ENCODE assay signal across 11 cellular contexts in the genomic region with DNA sequence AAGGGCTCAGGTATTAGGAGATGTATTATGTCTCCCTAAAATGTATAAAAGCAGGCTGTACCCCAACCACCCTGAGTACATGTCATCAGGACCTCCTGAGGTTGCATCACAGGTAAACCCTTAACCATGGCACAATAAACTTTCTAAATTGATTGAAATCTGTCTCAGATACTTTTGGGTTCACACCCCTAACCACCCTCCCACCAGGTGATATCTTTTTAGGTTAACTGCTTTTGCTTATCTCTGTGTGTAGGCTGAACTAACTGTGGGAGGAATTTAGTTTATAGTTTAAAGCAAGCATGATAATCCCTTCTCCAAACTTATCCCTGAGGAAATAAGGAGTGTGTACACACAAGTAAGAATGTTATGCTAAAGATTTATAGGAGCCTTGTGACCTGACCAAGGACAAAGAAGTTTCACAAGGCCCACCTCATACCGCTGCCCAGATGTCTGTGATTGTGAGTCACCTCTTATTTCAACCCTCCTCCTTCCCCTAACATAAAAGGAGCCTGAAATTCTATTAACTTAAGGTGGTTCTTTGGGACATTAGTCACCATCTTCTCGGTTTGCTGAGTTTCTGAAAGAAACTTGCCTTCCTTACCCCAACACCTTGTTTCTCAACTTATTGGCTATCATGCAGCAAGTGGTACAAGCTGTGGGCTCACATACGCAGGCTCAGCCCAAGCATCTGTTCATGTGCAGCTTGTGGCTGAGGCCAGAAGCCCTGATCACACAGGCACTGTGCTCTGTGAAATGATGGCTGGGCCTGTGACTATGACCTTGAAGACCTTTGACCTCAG. TPM values are rescaled to one million over a fixed set of nuclear protein-coding genes. Genes with fewer than 3 reads are reported as not detected.
DNase-seq lines count a peak whose midpoint lies in the region; ATAC-seq and TF ChIP-seq lines count a peak whose summit lies in the region.
"Had no signal": no experiment of that assay in that cellular context is flagged by ENCODE, and none has a peak within 500 bp of the region (broad histone marks: within the 10 kb centered on the region; RNA-seq: fewer than 3 reads in every experiment).

No MANE protein-coding gene starts in this region.

- peak; percentile 41 for ATAC-seq in central memory CD8-positive, alpha-beta T cell (replicated peaks; ENCODE audit: extremely low read depth, poor library complexity, severe bottlenecking)
- ATAC-seq in natural killer cell (peak; percentile 33 to 45 (median 40)), GM19463 (IDR thresholded peaks at IDR 0.05; ENCODE audit: unreplicated experiment) (no peak), psoas muscle (no peak), GM18519 (IDR thresholded peaks at IDR 0.05; ENCODE audit: low FRiP score, unreplicated experiment) (no peak)

- no peak overlapping the region for H3K27ac ChIP-seq in psoas muscle
- H3K27ac ChIP-seq: cardiac muscle cell had no signal

- intact Hi-C loops in natural killer cell (cut with micrococcal nuclease) (no loop called here), psoas muscle (cut with DNase I) (no loop called here)

- H3K27me3 Mint-ChIP-seq in central memory CD8-positive, alpha-beta T cell: peaks cover 15% of the 10 kb centered on the region
- H3K27me3 Mint-ChIP-seq in natural killer cell (ENCODE audit: low read depth in 2 of 2): peaks cover 6 to 9% of the 10 kb centered on the region in 2 donors

- H3K9me3 ChIP-seq in psoas muscle: no peaks in the 10 kb centered on the region

- H3K9me3 Mint-ChIP-seq in central memory CD8-positive, alpha-beta T cell: no peaks in the 10 kb centered on the region
- H3K9me3 Mint-ChIP-seq in natural killer cell: no peaks in the 10 kb centered on the region

- H3K27me3 ChIP-seq in psoas muscle (ENCODE audit: insufficient read depth in 3 of 3, low read length in 2 of 3): peaks cover 0 to 34% (median 5%) of the 10 kb centered on the region in 3 donors

- H3K4me1 Mint-ChIP-seq in central memory CD8-positive, alpha-beta T cell: peaks cover 31% of the 10 kb centered on the region
- H3K4me1 Mint-ChIP-seq in natural killer cell: peaks cover 46 to 50% of the 10 kb centered on the region in 2 donors

- no peak overlapping the region for H3K4me3 Mint-ChIP-seq in central memory CD8-positive, alpha-beta T cell
- H3K4me3 Mint-ChIP-seq in natural killer cell: peak overlapping the region; percentile 68

- H3K36me3 Mint-ChIP-seq in central memory CD8-positive, alpha-beta T cell (ENCODE audit: insufficient read depth): peaks cover 6% of the 10 kb centered on the region
- no peaks in the 10 kb centered on the region for H3K36me3 Mint-ChIP-seq in natural killer cell

- 55 to 56% (median 55%) methylated on average over 3 of the region's 3 CpGs for WGBS in psoas muscle, 3 donors

- DNase-seq in Daoy (ENCODE audit: low read depth) (peak; percentile 48), M059J (ENCODE audit: low read depth) (peak; percentile 81), natural killer cell (no peak), NCI-H2029 treated with DMSO at 0.1 percent for 48 hours (lab: John Stamatoyannopoulos, UW) (no peak), psoas muscle (no peak)
- no peak for DNase-seq in central memory CD8-positive, alpha-beta T cell (ENCODE audit: low spot score in 2 of 2)
- DNase-seq: activated CD4-positive, CD25-positive, alpha-beta regulatory T cell treated with anti-CD3 and anti-CD28 coated beads, Interleukin-2, amount 50 U/mL, for 72 hours; NCI-H1436 had no signal

- H3K36me3 ChIP-seq in psoas muscle (ENCODE audit: insufficient read depth in 1 of 2, low read depth in 1 of 2): no peaks in the 10 kb centered on the region
- H3K36me3 ChIP-seq: cardiac muscle cell had no signal

- H3K4me1 ChIP-seq in psoas muscle: no peaks in the 10 kb centered on the region

- H3K27ac Mint-ChIP-seq in central memory CD8-positive, alpha-beta T cell (ENCODE audit: low read depth): peak overlapping the region; percentile 19
- peak overlapping the region; percentile 96 to 97 for H3K27ac Mint-ChIP-seq in natural killer cell

- H3K4me3 ChIP-seq in psoas muscle: no peak overlapping the region
- H3K4me3 ChIP-seq: cardiac muscle cell had no signal

- no peak for TF ChIP-seq CTCF in natural killer cell (IDR thresholded peaks at IDR 0.05)
- TF ChIP-seq CTCF in psoas muscle (IDR thresholded peaks at IDR 0.05): no peak

RNA-seq across cellular contexts. Expression of gene PRSS22, which starts 11.3 kb away (rescaled TPM):
- 0.11 TPM in 1 of 2 replicates, not detected in the other for total RNA-seq in Daoy (2014; rRNA removed; shearing (Covaris generic))
- total RNA-seq in M059J (2014; rRNA removed; shearing (Covaris generic)): not detected in 2 replicates
- 1 to 10 TPM; 1.5 to 7.7 (median 3.3) TPM for total RNA-seq in natural killer cell
- under 1 TPM in 1 of 4 donors, not detected in 3; 0.20 TPM for total RNA-seq in psoas muscle
- polyA plus RNA-seq in psoas muscle: under 1 TPM in 2 of 3 donors, not detected in 1; 0.07 to 0.13 TPM
- total RNA-seq: cardiac muscle cell had no signal
- polyA plus RNA-seq: cardiac muscle cell had no signal

RNA-seq across cellular contexts. Expression of gene ZG16B, which starts 16.6 kb away (rescaled TPM):
- total RNA-seq in Daoy (2014; rRNA removed; shearing (Covaris generic)): 0.17 and 2.0 TPM in 2 replicates
- total RNA-seq in M059J (2014; rRNA removed; shearing (Covaris generic)): 0.12 and 3.9 TPM in 2 replicates
- 1 to 10 TPM in 2 of 3 donors, under 1 TPM in 1; 0.78 to 1.5 (median 1.1) TPM for total RNA-seq in natural killer cell
- total RNA-seq in psoas muscle: not detected
- polyA plus RNA-seq in psoas muscle: under 1 TPM in 1 of 3 donors, not detected in 2; 0.62 TPM
- total RNA-seq: cardiac muscle cell had no signal
- polyA plus RNA-seq: cardiac muscle cell had no signal

RNA-seq across cellular contexts. Expression of gene PRSS21, which starts 29.7 kb away (rescaled TPM):
- total RNA-seq in Daoy (2014; rRNA removed; shearing (Covaris generic)): not detected in 2 replicates
- not detected in 2 replicates for total RNA-seq in M059J (2014; rRNA removed; shearing (Covaris generic))
- total RNA-seq in natural killer cell (1 to 10 TPM in 1 of 3 donors, under 1 TPM in 1, not detected in 1; 0.64 to 6.6 TPM), psoas muscle (not detected)
- polyA plus RNA-seq in psoas muscle: under 1 TPM; 0.05 to 0.20 (median 0.10) TPM
- total RNA-seq: cardiac muscle cell had no signal
- polyA plus RNA-seq: cardiac muscle cell had no signal

RNA-seq across cellular contexts. Expression of gene FLYWCH2, which starts 36.3 kb away (rescaled TPM):
- 28.3 and 71.6 TPM in 2 replicates for total RNA-seq in Daoy (2014; rRNA removed; shearing (Covaris generic))
- total RNA-seq in M059J (2014; rRNA removed; shearing (Covaris generic)): 97.4 and 112 TPM in 2 replicates
- total RNA-seq in natural killer cell (10 to 100 TPM; 12.0 to 12.7 (median 12.6) TPM), psoas muscle (10 to 100 TPM; 14.1 to 15.7 (median 15.4) TPM)
- 10 to 100 TPM; 26.5 to 39.4 (median 35.5) TPM for polyA plus RNA-seq in psoas muscle

RNA-seq across cellular contexts. Expression of gene PRSS41, which starts 48.4 kb away (rescaled TPM):
- total RNA-seq in Daoy (2014; rRNA removed; shearing (Covaris generic)): not detected in 2 replicates
- not detected in 2 replicates for total RNA-seq in M059J (2014; rRNA removed; shearing (Covaris generic))
- under 1 TPM in 1 of 3 donors, not detected in 2; 0.33 TPM for total RNA-seq in natural killer cell
- total RNA-seq in psoas muscle: not detected
- not detected for polyA plus RNA-seq in psoas muscle
- total RNA-seq: cardiac muscle cell had no signal
- polyA plus RNA-seq: cardiac muscle cell had no signal

Comparison
In these comparisons a context has a peak if more than half of its experiments do, and no peak if none do; other contexts are left out.
1. DNase-seq: peak in Daoy (single experiment) and M059J (single experiment); none in central memory CD8-positive, alpha-beta T cell (0 of 2), natural killer cell (single experiment), NCI-H2029 treated with DMSO at 0.1 percent for 48 hours (single experiment) and psoas muscle (0 of 2).
2. ATAC-seq: peak in central memory CD8-positive, alpha-beta T cell (single experiment) and natural killer cell (3 of 3); none in GM19463 (single experiment), psoas muscle (0 of 4) and GM18519 (single experiment).